In the genomic region with DNA sequence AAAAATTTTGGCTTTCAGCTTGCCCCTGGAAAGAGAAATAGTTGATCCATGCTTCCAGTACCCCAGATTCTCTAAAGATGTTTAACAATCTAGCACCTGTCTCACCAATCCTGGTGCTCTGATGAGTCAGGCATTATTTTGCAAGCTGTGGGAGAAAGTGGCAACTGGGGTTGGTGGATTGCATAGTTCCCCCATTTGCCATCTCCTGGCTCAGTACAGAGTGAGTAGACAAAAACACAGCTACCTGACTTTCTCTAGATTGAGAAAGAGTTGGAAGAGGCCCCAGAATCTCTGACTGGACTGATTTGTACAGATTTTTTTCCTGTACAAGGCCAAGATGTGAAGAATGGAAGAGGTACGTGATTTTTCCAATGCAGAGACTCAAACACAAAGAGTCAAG, we compare ENCODE assay signal across 21 cellular contexts.
A peak's percentile ranks its signal among the peaks of the same experiment; 100 is the strongest.
DNase-seq lines count a peak whose midpoint lies in the region; ATAC-seq and TF ChIP-seq lines count a peak whose summit lies in the region.
"Had no signal": no experiment of that assay in that cellular context is flagged by ENCODE, and none has a peak within 500 bp of the region (broad histone marks: within the 10 kb centered on the region; RNA-seq: fewer than 3 reads in every experiment).

No MANE protein-coding gene starts in this region.

- peak; percentile 96 for DNase-seq in MCF 10A (ENCODE audit: unreplicated experiment)
- DNase-seq in breast epithelium (ENCODE audit: low spot score in 2 of 2): no peak
- peak; percentile 2 for DNase-seq in astrocyte of the hippocampus (ENCODE audit: low read depth, low spot score)
- DNase-seq in fibroblast of the conjunctiva (ENCODE audit: low read depth): peak; percentile 2
- no peak for DNase-seq in MV-4-11 (lab: John Stamatoyannopoulos, UW)
- no peak for DNase-seq in activated CD4-positive, alpha-beta memory T cell treated with anti-CD3 and anti-CD28 coated beads, Interleukin-2, amount 10 ng/mL, durations not matched to agents 7 days and 5 days
- no peak for DNase-seq in glutamatergic neuron
- DNase-seq: activated naive CD4-positive, alpha-beta T cell treated with anti-CD3 and anti-CD28 coated beads, Interleukin-2, amount 10 ng/mL, durations not matched to agents 7 days and 5 days; activated T-cell treated with anti-CD3 and anti-CD28 coated beads, Interleukin-2, amount 50 U/mL, for 48 hours; aorta; NCI-H1105; NCI-H2081 treated with DMSO at 0.1 percent for 48 hours; NCI-H510A; NK-92 treated with Interleukin-12 subunit alpha and Interleukin-12 subunit beta, amount 100 ng/mL, for 24 hours; occipital lobe; T1000; upper lobe of right lung had no signal

- H3K9me3 ChIP-seq in breast epithelium: no peaks in the 10 kb centered on the region
- H3K9me3 ChIP-seq: upper lobe of right lung had no signal

- CTCF ChIA-PET in MCF 10A (lab: Yijun Ruan, JAX): interaction anchor here (0.6 kb wide), 1 partner anchor 150 kb away, joined by 3 read pairs; no protein-coding TSS in a partner anchor
- CTCF ChIA-PET in activated CD4-positive, alpha-beta memory T cell treated with anti-CD3 and anti-CD28 coated beads, Interleukin-2, amount 10 ng/mL, durations not matched to agents 7 days and 5 days (lab: Charles Lee): no interaction called here

- BruUV-seq in MCF 10A (replicated peaks; lab: Mats Ljungman, UMichigan): no TSS peak

- H3K27me3 Mint-ChIP-seq in MCF 10A (ENCODE audit: insufficient read depth, unreplicated experiment) (no peaks in the 10 kb centered on the region), glutamatergic neuron (ENCODE audit: unreplicated experiment) (no peaks in the 10 kb centered on the region)
- H3K27me3 Mint-ChIP-seq in activated CD4-positive, alpha-beta memory T cell treated with anti-CD3 and anti-CD28 coated beads, Interleukin-2, amount 10 ng/mL, durations not matched to agents 7 days and 5 days: no peaks in the 10 kb centered on the region
- H3K27me3 Mint-ChIP-seq: activated naive CD4-positive, alpha-beta T cell treated with anti-CD3 and anti-CD28 coated beads, Interleukin-2, amount 10 ng/mL, durations not matched to agents 7 days and 5 days had no signal

- no peaks in the 10 kb centered on the region for H3K27me3 ChIP-seq in breast epithelium
- H3K27me3 ChIP-seq: upper lobe of right lung had no signal

- no peak for TF ChIP-seq POLR2A in breast epithelium (IDR thresholded peaks at IDR 0.05)

- H3K9me3 Mint-ChIP-seq in MCF 10A (ENCODE audit: unreplicated experiment): no peaks in the 10 kb centered on the region
- no peaks in the 10 kb centered on the region for H3K9me3 Mint-ChIP-seq in activated CD4-positive, alpha-beta memory T cell treated with anti-CD3 and anti-CD28 coated beads, Interleukin-2, amount 10 ng/mL, durations not matched to agents 7 days and 5 days
- no peaks in the 10 kb centered on the region for H3K9me3 Mint-ChIP-seq in glutamatergic neuron (ENCODE audit: unreplicated experiment)
- H3K9me3 Mint-ChIP-seq: activated naive CD4-positive, alpha-beta T cell treated with anti-CD3 and anti-CD28 coated beads, Interleukin-2, amount 10 ng/mL, durations not matched to agents 7 days and 5 days had no signal

- H3K4me3 ChIP-seq in breast epithelium: no peak overlapping the region
- H3K4me3 ChIP-seq: lung, upper lobe of right lung had no signal

- H3K36me3 ChIP-seq in breast epithelium: peaks cover 5% of the 10 kb centered on the region
- H3K36me3 ChIP-seq: upper lobe of right lung had no signal

- no peaks in the 10 kb centered on the region for H3K36me3 Mint-ChIP-seq in MCF 10A (ENCODE audit: insufficient read depth, unreplicated experiment)
- H3K36me3 Mint-ChIP-seq in activated CD4-positive, alpha-beta memory T cell treated with anti-CD3 and anti-CD28 coated beads, Interleukin-2, amount 10 ng/mL, durations not matched to agents 7 days and 5 days (ENCODE audit: low read depth): no peaks in the 10 kb centered on the region
- no peaks in the 10 kb centered on the region for H3K36me3 Mint-ChIP-seq in glutamatergic neuron (ENCODE audit: unreplicated experiment)
- H3K36me3 Mint-ChIP-seq: activated naive CD4-positive, alpha-beta T cell treated with anti-CD3 and anti-CD28 coated beads, Interleukin-2, amount 10 ng/mL, durations not matched to agents 7 days and 5 days had no signal

- no peak overlapping the region for H3K27ac ChIP-seq in breast epithelium
- H3K27ac ChIP-seq: C4-2B, KMS-11, upper lobe of right lung had no signal

- peak overlapping the region; percentile 3 for H3K27ac Mint-ChIP-seq in MCF 10A (ENCODE audit: low read depth, unreplicated experiment)
- no peak overlapping the region for H3K27ac Mint-ChIP-seq in activated CD4-positive, alpha-beta memory T cell treated with anti-CD3 and anti-CD28 coated beads, Interleukin-2, amount 10 ng/mL, durations not matched to agents 7 days and 5 days
- no peak overlapping the region for H3K27ac Mint-ChIP-seq in glutamatergic neuron (ENCODE audit: unreplicated experiment)
- H3K27ac Mint-ChIP-seq: activated naive CD4-positive, alpha-beta T cell treated with anti-CD3 and anti-CD28 coated beads, Interleukin-2, amount 10 ng/mL, durations not matched to agents 7 days and 5 days had no signal

- H3K4me1 Mint-ChIP-seq in MCF 10A (ENCODE audit: insufficient read depth, unreplicated experiment): peaks cover 12% of the 10 kb centered on the region
- no peaks in the 10 kb centered on the region for H3K4me1 Mint-ChIP-seq in activated CD4-positive, alpha-beta memory T cell treated with anti-CD3 and anti-CD28 coated beads, Interleukin-2, amount 10 ng/mL, durations not matched to agents 7 days and 5 days
- H3K4me1 Mint-ChIP-seq in glutamatergic neuron (ENCODE audit: low read depth, unreplicated experiment): no peaks in the 10 kb centered on the region
- H3K4me1 Mint-ChIP-seq: activated naive CD4-positive, alpha-beta T cell treated with anti-CD3 and anti-CD28 coated beads, Interleukin-2, amount 10 ng/mL, durations not matched to agents 7 days and 5 days had no signal

- no peak overlapping the region for H3K4me3 Mint-ChIP-seq in MCF 10A (ENCODE audit: unreplicated experiment)
- no peak overlapping the region for H3K4me3 Mint-ChIP-seq in activated CD4-positive, alpha-beta memory T cell treated with anti-CD3 and anti-CD28 coated beads, Interleukin-2, amount 10 ng/mL, durations not matched to agents 7 days and 5 days
- no peak overlapping the region for H3K4me3 Mint-ChIP-seq in glutamatergic neuron (ENCODE audit: unreplicated experiment)
- H3K4me3 Mint-ChIP-seq: activated naive CD4-positive, alpha-beta T cell treated with anti-CD3 and anti-CD28 coated beads, Interleukin-2, amount 10 ng/mL, durations not matched to agents 7 days and 5 days had no signal

- intact Hi-C loops in MCF 10A (cut with micrococcal nuclease) (loop anchor here (1.0 kb wide), 1 partner anchor 73 kb away; no protein-coding TSS in a partner anchor), breast epithelium (cut with DNase I; ENCODE audit: low total_unique reads) (no loop called here)

- H3K4me1 ChIP-seq in breast epithelium: no peaks in the 10 kb centered on the region
- H3K4me1 ChIP-seq: upper lobe of right lung had no signal

- ATAC-seq in HG03135 (IDR thresholded peaks at IDR 0.05; ENCODE audit: unreplicated experiment): no peak
- ATAC-seq: upper lobe of right lung had no signal

- POLR2A ChIA-PET in MCF 10A (lab: Yijun Ruan, JAX): interaction anchor here (0.9 to 1.9 kb wide), 2 partner anchors 18 to 73 kb away, joined by 3 to 9 read pairs; no protein-coding TSS in a partner anchor
- POLR2A ChIA-PET in activated CD4-positive, alpha-beta memory T cell treated with anti-CD3 and anti-CD28 coated beads, Interleukin-2, amount 10 ng/mL, durations not matched to agents 7 days and 5 days (lab: Charles Lee): no interaction called here

- TF ChIP-seq CTCF in MCF 10A (IDR thresholded peaks at IDR 0.05; ENCODE audit: unreplicated experiment): no peak
- TF ChIP-seq CTCF in breast epithelium (IDR thresholded peaks at IDR 0.05): no peak
- no peak for TF ChIP-seq CTCF in glutamatergic neuron (IDR thresholded peaks at IDR 0.05; ENCODE audit: partially characterized antibody, unreplicated experiment)

Comparison
In these comparisons a context has a peak if more than half of its experiments do, and no peak if none do; other contexts are left out.
1. DNase-seq: peak in MCF 10A (single experiment), astrocyte of the hippocampus (single experiment) and fibroblast of the conjunctiva (single experiment); none in breast epithelium (0 of 2), MV-4-11 (single experiment), activated CD4-positive, alpha-beta memory T cell treated with anti-CD3 and anti-CD28 coated beads, Interleukin-2, amount 10 ng/mL, durations not matched to agents 7 days and 5 days (single experiment) and glutamatergic neuron (single experiment).